ENCODE assay signal across 38 cellular contexts in genomic region chr12:6404390-6404789, GRCh38. TPM values are rescaled to one million over a fixed set of nuclear protein-coding genes. Genes with fewer than 3 reads are reported as not detected.
"Had no signal": no experiment of that assay in that cellular context is flagged by ENCODE, and none has a peak within 500 bp of the region (broad histone marks: within the 10 kb centered on the region; RNA-seq: fewer than 3 reads in every experiment).

No MANE protein-coding gene starts in this region.

- H3K27me3 ChIP-seq: MG63 had no signal

- H3K4me3 ChIP-seq: MG63 had no signal

- H3K9ac ChIP-seq: KMS-11 had no signal

- H3K27ac ChIP-seq: KMS-11 had no signal

- DNase-seq: Karpas-422, Kasumi-1, MG63, MM.1S, MV-4-11, NCI-H1048, NCI-H1092, NCI-H1092 treated with DMSO at 0.1 percent for 48 hours, NCI-H1105, NCI-H1105 treated with DMSO at 0.1 percent for 48 hours, NCI-H1417, NCI-H1417 treated with DMSO at 0.1 percent for 48 hours, NCI-H1436, NCI-H1436 treated with DMSO at 0.1 percent for 48 hours, NCI-H146, NCI-H1694, NCI-H1694 treated with DMSO at 0.1 percent for 48 hours, NCI-H187, NCI-H187 treated with DMSO at 0.1 percent for 48 hours, NCI-H1930, NCI-H2029, NCI-H2029 treated with DMSO at 0.1 percent for 48 hours, NCI-H2081, NCI-H2081 treated with DMSO at 0.1 percent for 48 hours, NCI-H2107, NCI-H2171, NCI-H2171 treated with DMSO at 0.1 percent for 48 hours, NCI-H2227 treated with DMSO at 0.1 percent for 48 hours, NCI-H226, NCI-H345, NCI-H446, NCI-H446 treated with DMSO at 0.1 percent for 48 hours, NCI-H510A, NCI-H510A treated with DMSO at 0.1 percent for 48 hours had no signal

- H3K4me2 ChIP-seq: KMS-11 had no signal

RNA-seq across cellular contexts. Expression of gene CD27, which starts 40.4 kb away (rescaled TPM):
- total RNA-seq: M059J, MCF 10A, NCI-H460 had no signal
